Comparison of ENCODE assay signal across 8 cellular contexts in genomic region chr10:13712799-13713581, GRCh38.
DNase-seq lines count a peak whose midpoint lies in the region; ATAC-seq, FAIRE-seq and TF ChIP-seq lines count a peak whose summit lies in the region.

No MANE protein-coding gene starts in this region.

- DNase-seq in Daoy (ENCODE audit: low read depth) (peak; percentile 94), GM19239 (ENCODE audit: insufficient read length, low spot score) (peak; percentile 38), SIG-M5 (lab: John Stamatoyannopoulos, UW) (peak; percentile 36), epithelial cell of proximal tubule (ENCODE audit: low read depth) (peak; percentile 88), nephron progenitor cell (no peak), NCI-H2029 (lab: John Stamatoyannopoulos, UW) (no peak), NCI-H2081 treated with DMSO at 0.1 percent for 48 hours (lab: John Stamatoyannopoulos, UW) (no peak)

- peak overlapping the region; percentile 88 for H3K27ac Mint-ChIP-seq in nephron progenitor cell

- FAIRE-seq in GM19239 (lab: Jason Lieb, UNC): peak; percentile 97

- H3K9me3 Mint-ChIP-seq in nephron progenitor cell: no peaks in the 10 kb centered on the region

- H3K27me3 Mint-ChIP-seq in nephron progenitor cell (ENCODE audit: low read depth, poor library complexity): no peaks in the 10 kb centered on the region

- no peak overlapping the region for H3K4me3 ChIP-seq in epithelial cell of proximal tubule (ENCODE audit: low read depth, low read length)

- TF ChIP-seq CTCF in epithelial cell of proximal tubule (conservative IDR thresholded peaks at IDR 0.05; ENCODE audit: low read depth, low read length) (no peak), nephron progenitor cell (IDR thresholded peaks at IDR 0.05) (no peak)

- no peak overlapping the region for H3K4me3 Mint-ChIP-seq in nephron progenitor cell

- peak; percentile 79 for ATAC-seq in HG03139 (IDR thresholded peaks at IDR 0.05; ENCODE audit: unreplicated experiment)

- peaks cover 10% of the 10 kb centered on the region for H3K36me3 Mint-ChIP-seq in nephron progenitor cell (ENCODE audit: low read depth)

- H3K4me1 Mint-ChIP-seq in nephron progenitor cell: peaks cover 86% of the 10 kb centered on the region

Comparison
In these comparisons a context has a peak if more than half of its experiments do, and no peak if none do; other contexts are left out.
1. DNase-seq: peak in Daoy (single experiment), GM19239 (single experiment), SIG-M5 (single experiment) and epithelial cell of proximal tubule (single experiment); none in nephron progenitor cell (single experiment), NCI-H2029 (single experiment) and NCI-H2081 treated with DMSO at 0.1 percent for 48 hours (single experiment).